Comparison of ENCODE assay signal across 20 cellular contexts in the genomic region with DNA sequence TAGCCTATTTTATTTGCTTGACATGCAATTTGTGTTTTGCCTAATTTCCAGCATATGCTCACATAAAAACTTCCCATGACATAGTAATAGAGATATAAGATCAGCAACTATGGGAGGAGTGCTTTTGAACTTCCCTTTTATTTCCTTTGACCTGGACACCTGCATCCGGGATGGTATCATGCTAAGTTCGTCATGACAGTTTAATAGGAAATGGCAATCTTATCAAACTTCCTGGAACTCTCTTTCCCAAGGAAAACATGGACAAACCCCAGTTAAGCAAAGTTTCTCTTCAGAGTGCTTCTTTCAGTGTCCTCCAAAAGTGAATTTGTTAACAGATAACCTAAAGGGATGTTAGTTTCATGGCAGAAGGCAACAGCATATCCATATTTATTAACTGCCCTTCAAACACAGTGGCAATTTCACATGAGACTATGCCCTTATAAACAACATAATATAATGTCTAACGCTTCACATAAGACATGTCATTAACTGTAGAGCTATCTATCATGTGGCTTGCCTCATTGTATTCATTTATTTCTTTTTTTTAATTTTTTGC.
DNase-seq lines count a peak whose midpoint lies in the region; ATAC-seq, FAIRE-seq and TF ChIP-seq lines count a peak whose summit lies in the region.
"Had no signal": no experiment of that assay in that cellular context is flagged by ENCODE, and none has a peak within 500 bp of the region (broad histone marks: within the 10 kb centered on the region; RNA-seq: fewer than 3 reads in every experiment).

No MANE protein-coding gene starts in this region.

- H4K20me1 ChIP-seq in HepG2 (ENCODE audit: insufficient read depth, low read length), result no peaks in the 10 kb centered on the region
- H4K20me1 ChIP-seq in K562 (replicated peaks; ENCODE audit: control insufficient read depth, insufficient read depth, low read length), result no peaks in the 10 kb centered on the region

- no peak for DNase-seq in HepG2 (ENCODE audit: low spot score)
- DNase-seq in K562 (ENCODE audit: extremely low read depth in 1 of 4, low spot score in 3 of 4), result no peak
- DNase-seq in glomerular endothelial cell (ENCODE audit: extremely low read depth, low read depth, low spot score), result peak; percentile 85
- no peak for DNase-seq in effector CD8-positive, alpha-beta T cell (lab: John Stamatoyannopoulos, UW)
- DNase-seq in colonic mucosa, result no peak
- no peak for DNase-seq in HCEC 1CT
- DNase-seq: GDM1, GM23248, Karpas-422, MM.1S, NCI-H1092 treated with DMSO at 0.1 percent for 48 hours, NCI-H1694, NCI-H345, NCI-H69, SJCRH30 had no signal

- no peak overlapping the region for H2AFZ ChIP-seq in HepG2 (ENCODE audit: low read length)
- no peak overlapping the region for H2AFZ ChIP-seq in K562 (ENCODE audit: low read depth, low read length)
- H2AFZ ChIP-seq: GM23248 had no signal

- TF ChIP-seq EP300 in HepG2 (IDR thresholded peaks at IDR 0.05; ENCODE audit: low read depth in 2 of 2, low read length in 2 of 2) (no peak), HepG2 (CRISPR knock-in tag; IDR thresholded peaks at IDR 0.05; ENCODE audit: borderline replicate concordance) (no peak), K562 (IDR thresholded peaks at IDR 0.05; ENCODE audit: low read length) (no peak)

- H3K36me3 ChIP-seq in liver (ENCODE audit: control insufficient read depth in 4 of 4, insufficient read depth in 3 of 4, low read depth in 1 of 4, low read length in 3 of 4) (no peaks in the 10 kb centered on the region), HepG2 (replicated peaks in 1 of 2; ENCODE audit: control insufficient read depth in 1 of 2, insufficient read depth in 2 of 2, low read length in 2 of 2) (no peaks in the 10 kb centered on the region), K562 (ENCODE audit: control insufficient read depth, insufficient read depth, low read length) (no peaks in the 10 kb centered on the region), colonic mucosa (no peaks in the 10 kb centered on the region)
- H3K36me3 ChIP-seq: SJCRH30 had no signal

- POLR2A ChIA-PET in HepG2 (lab: Yijun Ruan, JAX) (no interaction called here), K562 (lab: Yijun Ruan, JAX) (interaction anchor here (0.6 kb wide), 1 partner anchor 617 kb away, joined by 3 read pairs; no protein-coding TSS in a partner anchor)

- H3K27ac ChIP-seq in liver (ENCODE audit: low read depth in 1 of 2, low read length in 2 of 2) (no peak overlapping the region), HepG2 (ENCODE audit: extremely low read length, insufficient read depth, low read length) (no peak overlapping the region), K562 (ENCODE audit: extremely low read depth, low read depth, low read length) (no peak overlapping the region), colonic mucosa (no peak overlapping the region)
- H3K27ac ChIP-seq: GM23248, RWPE1, SJCRH30 had no signal

- in situ Hi-C loops in HepG2 (cut with HindIII; ENCODE audit: extremely low pct_ligation_motif_present, low pct_unique_long_range_greater_than_20kb) (no loop called here), K562 (cut with MboI) (no loop called here)

- H3K4me3 ChIP-seq in liver (ENCODE audit: low read depth in 1 of 3, low read length in 3 of 3) (no peak overlapping the region), HepG2 (replicated peaks in 1 of 3; ENCODE audit: insufficient read depth in 1 of 3, low read depth in 2 of 3, low read length in 3 of 3) (no peak overlapping the region), K562 (no peak overlapping the region), colonic mucosa (no peak overlapping the region)
- H3K4me3 ChIP-seq: GM23248, SJCRH30 had no signal

- BruUV-seq in HepG2 (replicated peaks; lab: Mats Ljungman, UMichigan) (no TSS peak), K562 (replicated peaks; lab: Mats Ljungman, UMichigan) (no TSS peak)

- CTCF ChIA-PET in HepG2 (lab: Yijun Ruan, JAX; ENCODE audit: low intra/inter-chr PET ratio, low total read pairs) (no interaction called here), K562 (lab: Yijun Ruan, JAX; ENCODE audit: low intra/inter-chr PET ratio) (no interaction called here)

- ATAC-seq in HepG2 (no peak), K562 (peak; percentile 28; the same call in 1 of the 3 replicates), HG02588 (IDR thresholded peaks at IDR 0.05; ENCODE audit: unreplicated experiment) (no peak)

- H3K27me3 ChIP-seq in liver (ENCODE audit: control insufficient read depth in 4 of 4, insufficient read depth in 4 of 4, low read length in 3 of 4) (peaks cover 0 to 3% (median 0%) of the 10 kb centered on the region in 4 donors), HepG2 (ENCODE audit: control insufficient read depth in 1 of 2, insufficient read depth in 2 of 2, low read length in 2 of 2) (no peaks in the 10 kb centered on the region), K562 (ENCODE audit: control insufficient read depth in 2 of 2, insufficient read depth in 2 of 2, low read length in 2 of 2) (no peaks in the 10 kb centered on the region), colonic mucosa (no peaks in the 10 kb centered on the region)
- H3K27me3 ChIP-seq: SJCRH30 had no signal

- TF ChIP-seq POLR2A in HepG2 (IDR thresholded peaks at IDR 0.05; ENCODE audit: insufficient read depth in 1 of 2, low read depth in 2 of 2, low read length in 2 of 2), result no peak
- no peak for TF ChIP-seq POLR2A in K562 (conservative IDR thresholded peaks at IDR 0.05)

- no peak for TF ChIP-seq CTCF in liver (IDR thresholded peaks at IDR 0.05; ENCODE audit: low read depth, low read length, missing input control)
- TF ChIP-seq CTCF in HepG2 (CRISPR knock-in tag; IDR thresholded peaks at IDR 0.05), result no peak
- no peak for TF ChIP-seq CTCF in K562 (IDR thresholded peaks at IDR 0.05 in 2 of 3, conservative IDR thresholded peaks at IDR 0.05 in 1 of 3; ENCODE audit: insufficient read depth in 2 of 3, low read depth in 1 of 3, low read length in 3 of 3)
- no peak for TF ChIP-seq CTCF in colonic mucosa (IDR thresholded peaks at IDR 0.05)

- no peaks in the 10 kb centered on the region for H3K79me2 ChIP-seq in HepG2 (ENCODE audit: insufficient read depth, low read length)
- no peaks in the 10 kb centered on the region for H3K79me2 ChIP-seq in K562 (ENCODE audit: control insufficient read depth, insufficient read depth, low read length)

- H3K4me1 ChIP-seq in liver (ENCODE audit: control insufficient read depth in 4 of 4, insufficient read depth in 4 of 4, low read length in 3 of 4) (no peaks in the 10 kb centered on the region), HepG2 (ENCODE audit: insufficient read depth, low read length) (no peaks in the 10 kb centered on the region), K562 (replicated peaks in 1 of 2; ENCODE audit: control insufficient read depth in 2 of 2, insufficient read depth in 2 of 2, low read length in 2 of 2) (peaks cover 0 to 7% of the 10 kb centered on the region in 2 experiments; a peak in 2 of 5 replicates), colonic mucosa (no peaks in the 10 kb centered on the region)
- H3K4me1 ChIP-seq: SJCRH30 had no signal

- no peaks in the 10 kb centered on the region for H3K9me3 ChIP-seq in liver (ENCODE audit: control insufficient read depth in 4 of 4, low read length in 3 of 4)
- H3K9me3 ChIP-seq in HepG2 (ENCODE audit: low read length), result no peaks in the 10 kb centered on the region
- H3K9me3 ChIP-seq in K562 (replicated peaks; ENCODE audit: control insufficient read depth, insufficient read depth, low read depth, low read length), result no peaks in the 10 kb centered on the region
- H3K9me3 ChIP-seq in colonic mucosa, result no peaks in the 10 kb centered on the region
- H3K9me3 ChIP-seq: SJCRH30 had no signal

- intact Hi-C loops in HepG2 (cut with micrococcal nuclease; ENCODE audit: unreplicated experiment) (no loop called here), K562 (cut with micrococcal nuclease) (no loop called here), colonic mucosa (cut with DNase I) (no loop called here)

- TF ChIP-seq RAD21 in liver (IDR thresholded peaks at IDR 0.05), result no peak
- no peak for TF ChIP-seq RAD21 in HepG2 (CRISPR knock-in tag; IDR thresholded peaks at IDR 0.05)
- 0 out of 4 replicates have a peak, but pooled peaks of 1 of the 2 experiments have one; percentile 6 for TF ChIP-seq RAD21 in K562 (CRISPR knock-in tag; conservative IDR thresholded peaks at IDR 0.05 in 1 of 2, IDR thresholded peaks at IDR 0.05 in 1 of 2)

- 42% methylated on average over 3 of the region's 3 CpGs for WGBS in liver
- WGBS in HepG2 (ENCODE audit: low lambda C conversion rate), result 0% methylated on average over 3 of the region's 3 CpGs
- WGBS in K562 (ENCODE audit: insufficient coverage, low coverage, missing lambda C conversion rate), result 11% methylated on average over 3 of the region's 3 CpGs

- H3K4me2 ChIP-seq in HepG2 (ENCODE audit: low read depth, low read length), result no peak overlapping the region
- H3K4me2 ChIP-seq in K562 (ENCODE audit: insufficient read depth, low read length), result no peak overlapping the region

- H3K9ac ChIP-seq in liver (ENCODE audit: low read depth in 1 of 2, low read length in 2 of 2) (no peak overlapping the region), HepG2 (ENCODE audit: insufficient read depth, low read depth, low read length) (no peak overlapping the region), K562 (ENCODE audit: insufficient read depth in 1 of 2, low read depth in 2 of 2, low read length in 2 of 2) (no peak overlapping the region), colonic mucosa (ENCODE audit: low read depth in 2 of 2, low read length in 2 of 2) (no peak overlapping the region)
- H3K9ac ChIP-seq: GM23248 had no signal

- no peak for FAIRE-seq in HepG2 (lab: Jason Lieb, UNC)
- FAIRE-seq in K562 (lab: Jason Lieb, UNC), result no peak
- FAIRE-seq: GM12891, GM18507 had no signal

- H3K9me1 ChIP-seq in K562 (ENCODE audit: control insufficient read depth, insufficient read depth, low read length), result no peaks in the 10 kb centered on the region

TF ChIP-seq in HepG2, 621 proteins besides CTCF, POLR2A, EP300 and RAD21 (continues in another document):
- TF ChIP-seq ZNF674 (CRISPR knock-in tag; IDR thresholded peaks at IDR 0.05; ENCODE audit: low read depth) (no peak), ZNF619 (CRISPR knock-in tag; IDR thresholded peaks at IDR 0.05) (no peak), YEATS2 (CRISPR knock-in tag; IDR thresholded peaks at IDR 0.05; ENCODE audit: borderline replicate concordance) (no peak), ZNF160 (CRISPR knock-in tag; IDR thresholded peaks at IDR 0.05) (no peak), DR1 (CRISPR knock-in tag; IDR thresholded peaks at IDR 0.05) (no peak), ZNF264 (CRISPR knock-in tag; IDR thresholded peaks at IDR 0.05) (no peak)

TF ChIP-seq in K562, 482 proteins besides CTCF, POLR2A, EP300 and RAD21 (continues in another document):
- no peak for TF ChIP-seq BRF1 (IDR thresholded peaks at IDR 0.05; ENCODE audit: borderline replicate concordance, extremely low read depth, insufficient read length)
- TF ChIP-seq TAF7 (tag; IDR thresholded peaks at IDR 0.05), result no peak
- no peak for TF ChIP-seq RHOXF2B (CRISPR knock-in tag; conservative IDR thresholded peaks at IDR 0.05)
- TF ChIP-seq XRCC4 (IDR thresholded peaks at IDR 0.05; ENCODE audit: extremely low read depth, insufficient read depth, insufficient read length), result no peak
- TF ChIP-seq TCF3 (CRISPR knock-in tag; IDR thresholded peaks at IDR 0.05), result no peak
- no peak for TF ChIP-seq NCOA4 (IDR thresholded peaks at IDR 0.05; ENCODE audit: partially characterized antibody)
- TF ChIP-seq CBX1 (IDR thresholded peaks at IDR 0.05; ENCODE audit: low read depth), result no peak
- TF ChIP-seq TBP (optimal IDR thresholded peaks at IDR 0.05; ENCODE audit: low read depth, low read length), result no peak
- no peak for TF ChIP-seq COPS2 (conservative IDR thresholded peaks at IDR 0.05)
